ENCODE assay signal across 22 cellular contexts in the genomic region with DNA sequence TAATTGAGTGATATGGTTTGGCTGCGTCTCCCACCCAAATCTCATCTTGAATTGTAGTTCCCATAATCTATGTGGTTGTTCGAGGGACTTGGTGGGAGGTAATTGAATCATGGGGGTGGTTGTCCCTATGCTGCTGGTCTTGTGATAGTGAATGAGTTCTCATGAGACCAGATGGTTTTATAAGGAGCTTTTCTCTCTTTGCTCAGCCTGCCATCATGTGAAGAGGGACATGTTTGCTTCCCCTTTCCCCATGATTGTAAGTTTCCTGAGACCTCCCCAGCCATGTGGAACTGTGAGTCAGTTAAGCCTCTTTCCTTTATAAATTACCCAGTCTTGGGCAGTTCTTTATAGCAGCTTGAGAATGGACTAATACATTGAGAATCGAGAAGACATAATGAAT.
DNase-seq lines count a peak whose midpoint lies in the region; ATAC-seq and TF ChIP-seq lines count a peak whose summit lies in the region.
"Had no signal": no experiment of that assay in that cellular context is flagged by ENCODE, and none has a peak within 500 bp of the region (broad histone marks: within the 10 kb centered on the region; RNA-seq: fewer than 3 reads in every experiment).

No MANE protein-coding gene starts in this region.

- peak overlapping the region; percentile 31 for H3K4me3 ChIP-seq in WERI-Rb-1 (ENCODE audit: low read depth, low read length)
- H3K4me3 ChIP-seq: A549; BLaER1 treated with 17β-estradiol and CSF1 and Interleukin-3, amounts not matched to agents 10 nM and 100 nM; GM12878 had no signal

- peak; percentile 79 for DNase-seq in NCI-H82 (lab: John Stamatoyannopoulos, UW)
- no peak for DNase-seq in NCI-H82 treated with DMSO at 0.1 percent for 48 hours (lab: John Stamatoyannopoulos, UW; ENCODE audit: unreplicated experiment)
- DNase-seq in WERI-Rb-1, result peak; percentile 92
- no peak for DNase-seq in medulla oblongata (ENCODE audit: extremely low spot score)
- DNase-seq: AML-193; Caco-2; Calu3; CD4-positive, alpha-beta T cell; CD8-positive, alpha-beta T cell; DMS 273 treated with DMSO at 0.1 percent for 48 hours; DMS153; DMS53; DMS79; DND-41; EL; GDM1 had no signal

- no peak for TF ChIP-seq CTCF in WERI-Rb-1 (IDR thresholded peaks at IDR 0.05; ENCODE audit: low read depth, low read length)

- H3K36me3 ChIP-seq in WERI-Rb-1, result no peaks in the 10 kb centered on the region
- H3K36me3 ChIP-seq: BLaER1 treated with 17β-estradiol and CSF1 and Interleukin-3, amounts not matched to agents 10 nM and 100 nM had no signal

- H3K27ac ChIP-seq in WERI-Rb-1, result peak overlapping the region; percentile 81
- H3K27ac ChIP-seq: 22Rv1; A549; BLaER1 treated with 17β-estradiol and CSF1 and Interleukin-3, amounts not matched to agents 10 nM and 100 nM; C4-2B had no signal

- no peak for TF ChIP-seq POLR2A in GM18505 (IDR thresholded peaks at IDR 0.05; ENCODE audit: borderline replicate concordance, extremely low read depth, insufficient read depth, insufficient read length)

- H3K9me3 ChIP-seq in WERI-Rb-1 (ENCODE audit: severe bottlenecking), result peaks cover 3% of the 10 kb centered on the region
- H3K9me3 ChIP-seq: A549; BLaER1 treated with 17β-estradiol and CSF1 and Interleukin-3, amounts not matched to agents 10 nM and 100 nM; Caco-2 had no signal

- H3K27me3 ChIP-seq in WERI-Rb-1 (ENCODE audit: insufficient read depth, low read depth, severe bottlenecking), result no peaks in the 10 kb centered on the region
- H3K27me3 ChIP-seq: BLaER1 treated with 17β-estradiol and CSF1 and Interleukin-3, amounts not matched to agents 10 nM and 100 nM had no signal

- ATAC-seq in GM18505 (IDR thresholded peaks at IDR 0.05; ENCODE audit: unreplicated experiment), result no peak
- ATAC-seq: A549; CD8-positive, alpha-beta T cell; GM12878 had no signal

Comparison
In these comparisons a context has a peak if more than half of its experiments do, and no peak if none do; other contexts are left out.
1. DNase-seq: peak in NCI-H82 (single experiment) and WERI-Rb-1 (single experiment); none in NCI-H82 treated with DMSO at 0.1 percent for 48 hours (single experiment) and medulla oblongata (single experiment).